In genomic region chr9:132716007-132716406, GRCh38 we compare ENCODE assay signal across 29 cellular contexts. TPM values are rescaled to one million over a fixed set of nuclear protein-coding genes. Genes with fewer than 3 reads are reported as not detected.
DNase-seq lines count a peak whose midpoint lies in the region; ATAC-seq, FAIRE-seq and TF ChIP-seq lines count a peak whose summit lies in the region.
"Had no signal": no experiment of that assay in that cellular context is flagged by ENCODE, and none has a peak within 500 bp of the region (broad histone marks: within the 10 kb centered on the region; RNA-seq: fewer than 3 reads in every experiment).

No MANE protein-coding gene starts in this region.

- no peaks in the 10 kb centered on the region for H3K9me3 Mint-ChIP-seq in activated CD8-positive, alpha-beta memory T cell treated with anti-CD3 and anti-CD28 coated beads, Interleukin-2, amount 10 ng/mL, durations not matched to agents 7 days and 5 days (ENCODE audit: low read depth)
- H3K9me3 Mint-ChIP-seq in WTC11, result peaks cover 7% of the 10 kb centered on the region
- H3K9me3 Mint-ChIP-seq: CD4-positive, CD25-positive, alpha-beta regulatory T cell had no signal

- H4K91ac ChIP-seq in H1 (replicated peaks; ENCODE audit: insufficient read length, low read length), result no peak overlapping the region

- no peaks in the 10 kb centered on the region for H3K79me2 ChIP-seq in H1 (ENCODE audit: control insufficient read depth in 1 of 2, insufficient read depth in 2 of 2, low read length in 2 of 2)

- H3K36me3 ChIP-seq in HEK293 (ENCODE audit: control insufficient read depth in 2 of 2, insufficient read depth in 1 of 2, low read length in 2 of 2) (no peaks in the 10 kb centered on the region), H1 (ENCODE audit: control insufficient read depth in 2 of 4, insufficient read depth in 4 of 4, low read length in 3 of 4) (no peaks in the 10 kb centered on the region), heart right ventricle (no peaks in the 10 kb centered on the region)
- H3K36me3 ChIP-seq: BE2C, BLaER1 had no signal

- peaks cover 5% of the 10 kb centered on the region for H3K4me1 Mint-ChIP-seq in activated CD8-positive, alpha-beta memory T cell treated with anti-CD3 and anti-CD28 coated beads, Interleukin-2, amount 10 ng/mL, durations not matched to agents 7 days and 5 days
- no peaks in the 10 kb centered on the region for H3K4me1 Mint-ChIP-seq in WTC11
- H3K4me1 Mint-ChIP-seq: CD14-positive monocyte; CD8-positive, alpha-beta memory T cell had no signal

- no peak overlapping the region for H4K8ac ChIP-seq in H1 (ENCODE audit: extremely low read depth, insufficient read depth, low read length)

- H3K4me1 ChIP-seq in HEK293 (ENCODE audit: control insufficient read depth, insufficient read depth, low read length) (no peaks in the 10 kb centered on the region), H1 (replicated peaks in 1 of 4; ENCODE audit: control insufficient read depth in 3 of 4, insufficient read depth in 4 of 4, low read length in 3 of 4) (no peaks in the 10 kb centered on the region), heart right ventricle (no peaks in the 10 kb centered on the region)
- H3K4me1 ChIP-seq: BE2C had no signal

- H3K9ac ChIP-seq in H1 (replicated peaks in 1 of 4; ENCODE audit: extremely low read depth in 1 of 4, low read depth in 3 of 4, low read length in 3 of 4), result no peak overlapping the region
- H3K9ac ChIP-seq: BLaER1 had no signal

- no peaks in the 10 kb centered on the region for H4K20me1 ChIP-seq in H1 (replicated peaks in 1 of 2; ENCODE audit: control insufficient read depth in 1 of 2, insufficient read depth in 2 of 2, low read length in 2 of 2)
- H4K20me1 ChIP-seq: BLaER1 had no signal

- H3K9me3 ChIP-seq in HEK293 (ENCODE audit: control insufficient read depth, insufficient read depth, low read depth, low read length) (no peaks in the 10 kb centered on the region), H1 (ENCODE audit: insufficient read depth in 2 of 2, low read depth in 1 of 2, low read length in 1 of 2) (no peaks in the 10 kb centered on the region), heart right ventricle (no peaks in the 10 kb centered on the region)
- H3K9me3 ChIP-seq: BE2C, BLaER1 had no signal

- H2BK20ac ChIP-seq in H1 (ENCODE audit: low read length), result no peak overlapping the region

- no peaks in the 10 kb centered on the region for H3K27me3 ChIP-seq in H1 (replicated peaks in 1 of 4; ENCODE audit: control insufficient read depth in 3 of 4, extremely low read depth in 1 of 4, insufficient read depth in 3 of 4, low read length in 3 of 4)
- H3K27me3 ChIP-seq in heart right ventricle, result peaks cover 0 to 18% (median 11%) of the 10 kb centered on the region in 7 donors
- H3K27me3 ChIP-seq: BE2C, BLaER1 had no signal

- no peak for FAIRE-seq in H1 (lab: Jason Lieb, UNC)
- FAIRE-seq: A204.1, GM12878, GM12892, GM18507 had no signal

- no peak overlapping the region for H2AFZ ChIP-seq in H1 (ENCODE audit: low read length)

- TF ChIP-seq EP300 in H1 (IDR thresholded peaks at IDR 0.05; ENCODE audit: borderline replicate concordance in 1 of 2, low read depth in 2 of 2, low read length in 2 of 2), result no peak

- H3K4ac ChIP-seq in H1 (replicated peaks; ENCODE audit: insufficient read length, low read depth, low read length), result no peak overlapping the region

- no peak overlapping the region for H3K4me3 Mint-ChIP-seq in activated CD8-positive, alpha-beta memory T cell treated with anti-CD3 and anti-CD28 coated beads, Interleukin-2, amount 10 ng/mL, durations not matched to agents 7 days and 5 days
- no peak overlapping the region for H3K4me3 Mint-ChIP-seq in WTC11
- H3K4me3 Mint-ChIP-seq: CD14-positive monocyte; CD4-positive, alpha-beta memory T cell; CD4-positive, CD25-positive, alpha-beta regulatory T cell; CD8-positive, alpha-beta memory T cell had no signal

- no peak overlapping the region for H2BK15ac ChIP-seq in H1 (ENCODE audit: low read length)

- TF ChIP-seq CTCF in HEK293 (tag by site-specific recombination; IDR thresholded peaks at IDR 0.05) (no peak), WTC11 (IDR thresholded peaks at IDR 0.05) (no peak), H1 (IDR thresholded peaks at IDR 0.05; ENCODE audit: control extremely low read depth in 1 of 3, insufficient read depth in 1 of 3, low read depth in 1 of 3, low read length in 3 of 3) (no peak), heart right ventricle (IDR thresholded peaks at IDR 0.05) (no peak)

- POLR2A ChIA-PET in HEK293 (lab: Yijun Ruan, JAX), result no interaction called here
- POLR2A ChIA-PET in WTC11 (lab: Charles Lee), result no interaction called here
- POLR2A ChIA-PET in H1 (lab: Charles Lee; ENCODE audit: partially characterized antibody), result interaction anchor here (1.5 kb wide), 1 partner anchor 36 kb away, joined by 3 read pairs; no protein-coding TSS in a partner anchor

- ATAC-seq in activated CD8-positive, alpha-beta memory T cell treated with anti-CD3 and anti-CD28 coated beads, Interleukin-2, amount 10 ng/mL, durations not matched to agents 7 days and 5 days, result no peak
- ATAC-seq in WTC11 (no peak), HG03175 (IDR thresholded peaks at IDR 0.05; ENCODE audit: unreplicated experiment) (no peak), heart right ventricle (no peak), GM18517 (IDR thresholded peaks at IDR 0.05; ENCODE audit: unreplicated experiment) (no peak)
- ATAC-seq: GM12878 had no signal

- H3K27ac ChIP-seq in HEK293 (ENCODE audit: extremely low read depth, low read depth, low read length) (no peak overlapping the region), H1 (ENCODE audit: low read depth, low read length) (no peak overlapping the region), heart right ventricle (no peak overlapping the region)
- H3K27ac ChIP-seq: BLaER1 had no signal

- no peak overlapping the region for H2BK12ac ChIP-seq in H1 (ENCODE audit: low read depth, low read length)

- TF ChIP-seq RAD21 in H1 (IDR thresholded peaks at IDR 0.05 in 1 of 2, conservative IDR thresholded peaks at IDR 0.05 in 1 of 2; ENCODE audit: low read depth in 2 of 2, low read length in 2 of 2), result no peak

- no peaks in the 10 kb centered on the region for H3K79me1 ChIP-seq in H1 (ENCODE audit: low read depth, low read length)

- no peak overlapping the region for H2AK5ac ChIP-seq in H1 (ENCODE audit: low read depth, low read length)

- H3K27me3 Mint-ChIP-seq in activated CD8-positive, alpha-beta memory T cell treated with anti-CD3 and anti-CD28 coated beads, Interleukin-2, amount 10 ng/mL, durations not matched to agents 7 days and 5 days, result peaks cover 29% of the 10 kb centered on the region
- H3K27me3 Mint-ChIP-seq in WTC11 (ENCODE audit: low read depth), result peaks cover 11% of the 10 kb centered on the region; the same call in 1 of the 2 replicates

- peak; percentile 29 for DNase-seq in activated CD8-positive, alpha-beta memory T cell treated with anti-CD3 and anti-CD28 coated beads, Interleukin-2, amount 50 U/mL, for 48 hours
- no peak for DNase-seq in activated CD8-positive, alpha-beta memory T cell treated with anti-CD3 and anti-CD28 coated beads, Interleukin-2, amount 10 ng/mL, durations not matched to agents 7 days and 5 days
- DNase-seq in WTC11 (ENCODE audit: low spot score), result no peak
- DNase-seq in H1 (ENCODE audit: low read depth in 1 of 2, low spot score in 2 of 2), result no peak
- no peak for DNase-seq in heart right ventricle
- DNase-seq: 8988T; ACHN; BE2C; C1 segment of cervical spinal cord; CD4-positive, alpha-beta memory T cell; CD4-positive, CD25-positive, alpha-beta regulatory T cell; CD8-positive, alpha-beta memory T cell; COR-L47; DMS 273 treated with DMSO at 0.1 percent for 48 hours; DMS153; DMS53; DMS79; DND-41; EL; GDM1 had no signal

- H4K5ac ChIP-seq in H1 (ENCODE audit: insufficient read length, low read depth, low read length), result no peak overlapping the region

- H3K4me2 ChIP-seq in H1 (ENCODE audit: insufficient read depth in 1 of 2, low read depth in 2 of 2, low read length in 2 of 2), result no peak overlapping the region
- H3K4me2 ChIP-seq: BLaER1 had no signal

- WGBS in H1 (ENCODE audit: extremely low coverage in 1 of 2, insufficient coverage in 1 of 2, insufficient read length in 1 of 2, insufficient replicate concordance in 2 of 2, low coverage in 1 of 2, low lambda C conversion rate in 2 of 2, missing lambda C conversion rate in 1 of 2), 2 experiments, result 87% methylated on average over 4 of the region's 4 CpGs; no CpG with 5 or more reads in 1 of the 2 experiments
- 81 to 88% methylated on average over 4 of the region's 4 CpGs for WGBS in heart right ventricle, 2 donors

- no peak overlapping the region for H3K27ac Mint-ChIP-seq in activated CD8-positive, alpha-beta memory T cell treated with anti-CD3 and anti-CD28 coated beads, Interleukin-2, amount 10 ng/mL, durations not matched to agents 7 days and 5 days
- no peak overlapping the region for H3K27ac Mint-ChIP-seq in WTC11
- H3K27ac Mint-ChIP-seq: CD14-positive monocyte; CD4-positive, alpha-beta memory T cell; CD4-positive, CD25-positive, alpha-beta regulatory T cell; CD8-positive, alpha-beta memory T cell had no signal

- no peaks in the 10 kb centered on the region for H3K36me3 Mint-ChIP-seq in activated CD8-positive, alpha-beta memory T cell treated with anti-CD3 and anti-CD28 coated beads, Interleukin-2, amount 10 ng/mL, durations not matched to agents 7 days and 5 days
- H3K36me3 Mint-ChIP-seq in WTC11, result no peaks in the 10 kb centered on the region
- H3K36me3 Mint-ChIP-seq: CD14-positive monocyte; CD4-positive, alpha-beta memory T cell; CD4-positive, CD25-positive, alpha-beta regulatory T cell; CD8-positive, alpha-beta memory T cell had no signal

- no peak overlapping the region for H3K23ac ChIP-seq in H1 (ENCODE audit: insufficient read length)

- H2BK5ac ChIP-seq in H1 (ENCODE audit: low read depth, low read length), result no peak overlapping the region

- intact Hi-C loops in heart right ventricle (cut with DNase I), result no loop called here

- no peak overlapping the region for H3K4me3 ChIP-seq in HEK293 (ENCODE audit: low read depth, low read length)
- H3K4me3 ChIP-seq in H1 (ENCODE audit: extremely low read depth in 1 of 4, insufficient read depth in 2 of 4, low read depth in 3 of 4, low read length in 4 of 4), result no peak overlapping the region
- no peak overlapping the region for H3K4me3 ChIP-seq in heart right ventricle
- H3K4me3 ChIP-seq: BLaER1, GM12878 had no signal

- H3K18ac ChIP-seq in H1 (ENCODE audit: extremely low read depth, low read length), result no peak overlapping the region

- CTCF ChIA-PET in activated CD8-positive, alpha-beta memory T cell treated with anti-CD3 and anti-CD28 coated beads, Interleukin-2, amount 10 ng/mL, durations not matched to agents 7 days and 5 days (lab: Charles Lee), result no interaction called here
- CTCF ChIA-PET in HEK293 (lab: Yijun Ruan, JAX), result no interaction called here
- CTCF ChIA-PET in WTC11 (lab: Charles Lee), result no interaction called here
- CTCF ChIA-PET in H1 (lab: Charles Lee; ENCODE audit: partially characterized antibody), result interaction anchor here (0.9 kb wide), 1 partner anchor 22 kb away, joined by 5 read pairs; no protein-coding TSS in a partner anchor

- H2BK120ac ChIP-seq in H1 (replicated peaks; ENCODE audit: low read depth, low read length), result no peak overlapping the region

- H3K14ac ChIP-seq in H1 (ENCODE audit: insufficient read length), result no peak overlapping the region

- no peaks in the 10 kb centered on the region for H3K23me2 ChIP-seq in H1 (ENCODE audit: low read depth, low read length)

- no peak for TF ChIP-seq POLR2A in H1 (IDR thresholded peaks at IDR 0.05; ENCODE audit: control extremely low read depth in 1 of 2, low read depth in 2 of 2, low read length in 2 of 2)

- no peak overlapping the region for H3K56ac ChIP-seq in H1 (replicated peaks; ENCODE audit: insufficient read length, low read depth, low read length)

RNA-seq across cellular contexts. Expression of gene GTF3C4, which starts 45.7 kb away (rescaled TPM):
- total RNA-seq in activated CD8-positive, alpha-beta memory T cell treated with anti-CD3 and anti-CD28 coated beads, Interleukin-2, amount 10 ng/mL, durations not matched to agents 7 days and 5 days, result 10 to 100 TPM; 11.8 to 16.0 TPM
- total RNA-seq in WTC11 (2021) (28.5 to 31.6 TPM (median 29.1 TPM) in 3 replicates), heart right ventricle (10 to 100 TPM in 6 of 10 donors, 1 to 10 TPM in 4; 7.7 to 12.0 (median 10.7) TPM)
- 36.9 and 39.2 TPM in 2 replicates for total RNA-seq in H1 (2021; fragmentation: NEBNext Ultra II Directional; extraction: Animal tissue kit (Norgen Biotek cat#: 25700))
- polyA plus RNA-seq in H1 (2011; rRNA removed) (6.3 and 6.8 TPM in 2 replicates), heart right ventricle (1 to 10 TPM; 1.2 to 2.7 TPM)
- polyA plus RNA-seq in H1 (2011; cell fraction: cytosol; rRNA removed), result 8.9 TPM
- 7.2 TPM for polyA plus RNA-seq in H1 (2011; cell fraction: nucleus; rRNA removed)
- 14.8 to 23.5 TPM (median 19.3 TPM) in 4 replicates for polyA plus RNA-seq in H1 (2012, experiment 1 of 2)
- 4.9 TPM for polyA plus RNA-seq in H1 (2012, experiment 2 of 2)
- polyA plus RNA-seq in H1 (2013, experiment 1 of 2), result 16.8 TPM
- 16.2 TPM for polyA plus RNA-seq in H1 (2013, experiment 2 of 2)
- polyA minus RNA-seq in H1 (2011; rRNA and poly(A)+ RNA removed), result 17.6 and 19.4 TPM in 2 replicates
- 15.7 TPM for polyA minus RNA-seq in H1 (2011; cell fraction: cytosol; rRNA and poly(A)+ RNA removed)
- 8.7 TPM for polyA minus RNA-seq in H1 (2011; cell fraction: nucleus; rRNA and poly(A)+ RNA removed)

RNA-seq across cellular contexts. Expression of gene DDX31, which starts 46.2 kb away (rescaled TPM):
- 10 to 100 TPM; 14.6 to 19.6 TPM for total RNA-seq in activated CD8-positive, alpha-beta memory T cell treated with anti-CD3 and anti-CD28 coated beads, Interleukin-2, amount 10 ng/mL, durations not matched to agents 7 days and 5 days
- 24.0 to 26.2 TPM (median 24.7 TPM) in 3 replicates for total RNA-seq in WTC11 (2021)
- total RNA-seq in H1 (2021; fragmentation: NEBNext Ultra II Directional; extraction: Animal tissue kit (Norgen Biotek cat#: 25700)), result 23.7 and 25.2 TPM in 2 replicates
- polyA plus RNA-seq in H1 (2011; rRNA removed), result 6.3 and 9.5 TPM in 2 replicates
- 10.5 TPM for polyA plus RNA-seq in H1 (2011; cell fraction: cytosol; rRNA removed)
- 18.1 TPM for polyA plus RNA-seq in H1 (2011; cell fraction: nucleus; rRNA removed)
- 16.2 to 18.9 TPM (median 17.8 TPM) in 4 replicates for polyA plus RNA-seq in H1 (2012, experiment 1 of 2)
- 9.6 TPM for polyA plus RNA-seq in H1 (2012, experiment 2 of 2)
- 16.1 TPM for polyA plus RNA-seq in H1 (2013, experiment 1 of 2)
- 15.4 TPM for polyA plus RNA-seq in H1 (2013, experiment 2 of 2)
- polyA minus RNA-seq in H1 (2011; rRNA and poly(A)+ RNA removed), result 25.5 and 35.3 TPM in 2 replicates
- 21.3 TPM for polyA minus RNA-seq in H1 (2011; cell fraction: cytosol; rRNA and poly(A)+ RNA removed)
- 39.6 TPM for polyA minus RNA-seq in H1 (2011; cell fraction: nucleus; rRNA and poly(A)+ RNA removed)
- total RNA-seq in heart right ventricle, result 1 to 10 TPM; 4.2 to 6.4 (median 5.1) TPM
- polyA plus RNA-seq in heart right ventricle, result 1 to 10 TPM; 4.0 to 5.3 TPM
